Comparison of ENCODE assay signal across 10 cellular contexts in the genomic region with DNA sequence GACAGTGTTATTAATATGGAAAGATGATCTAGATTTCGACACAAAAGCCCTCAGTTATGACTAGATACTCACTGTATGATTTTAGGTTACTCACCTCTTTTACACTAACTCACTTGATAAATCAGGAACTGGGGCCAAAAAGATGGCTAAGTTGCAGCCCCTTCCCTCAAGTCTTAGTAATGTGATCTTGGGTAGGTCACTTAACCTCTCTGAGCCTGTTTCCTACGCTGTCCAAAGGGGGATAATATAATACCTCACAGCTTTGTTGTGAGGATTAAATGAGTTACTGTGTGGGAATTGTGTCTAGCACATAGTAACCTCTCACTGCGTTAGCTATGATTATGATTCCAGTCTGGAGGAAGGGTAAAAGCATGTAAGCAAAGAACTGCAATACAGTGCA. TPM values are rescaled to one million over a fixed set of nuclear protein-coding genes. Genes with fewer than 3 reads are reported as not detected.
A peak's percentile ranks its signal among the peaks of the same experiment; 100 is the strongest.
DNase-seq lines count a peak whose midpoint lies in the region; ATAC-seq, FAIRE-seq and TF ChIP-seq lines count a peak whose summit lies in the region.
"Had no signal": no experiment of that assay in that cellular context is flagged by ENCODE, and none has a peak within 500 bp of the region (broad histone marks: within the 10 kb centered on the region; RNA-seq: fewer than 3 reads in every experiment).

No MANE protein-coding gene starts in this region.

- WGBS in HepG2 (ENCODE audit: low lambda C conversion rate) = 97% methylated on average over 3 of the region's 3 CpGs
- WGBS in right lobe of liver (ENCODE audit: insufficient coverage, low coverage, low lambda C conversion rate, missing lambda C conversion rate) = 79% methylated on average over 3 of the region's 3 CpGs

- H3K9me3 ChIP-seq in HepG2 (ENCODE audit: low read length) = no peaks in the 10 kb centered on the region; the same call in 1 of the 2 replicates
- H3K9me3 ChIP-seq in right lobe of liver = no peaks in the 10 kb centered on the region
- H3K9me3 ChIP-seq in iPS-18a (ENCODE audit: control insufficient read depth, low read depth, low read length) = no peaks in the 10 kb centered on the region
- H3K9me3 ChIP-seq: testis had no signal

- TF ChIP-seq CTCF in HepG2 (CRISPR knock-in tag; IDR thresholded peaks at IDR 0.05) (no peak), right lobe of liver (IDR thresholded peaks at IDR 0.05) (no peak), WTC11 (IDR thresholded peaks at IDR 0.05) (no peak)

- DNase-seq in HepG2 (ENCODE audit: low spot score) = no peak
- DNase-seq in right lobe of liver = no peak
- no peak for DNase-seq in WTC11 (ENCODE audit: low spot score)
- DNase-seq in NOMO-1 treated with DMSO at 0.1 percent for 48 hours (lab: John Stamatoyannopoulos, UW; ENCODE audit: unreplicated experiment) = no peak
- no peak for DNase-seq in NCI-H2081 treated with DMSO at 0.1 percent for 48 hours (lab: John Stamatoyannopoulos, UW)
- DNase-seq in stimulated activated CD4-positive, alpha-beta T cell treated with anti-CD3 and anti-CD28 coated beads, Interleukin-4, amount 100 ng/mL, for 24 hours = no peak
- DNase-seq: NCI-H226, testis had no signal

- H3K27ac ChIP-seq in HepG2 (ENCODE audit: extremely low read length, insufficient read depth, low read length) (no peak overlapping the region), right lobe of liver (no peak overlapping the region), iPS-18a (ENCODE audit: low read length) (no peak overlapping the region)

- POLR2A ChIA-PET in HepG2 (lab: Yijun Ruan, JAX) (interaction anchor here (1.8 to 2.8 kb wide), 3 partner anchors 8 to 62 kb away, joined by 4 to 23 read pairs (median 8); no protein-coding TSS in a partner anchor), WTC11 (lab: Charles Lee) (no interaction called here)

- no peak for FAIRE-seq in HepG2 (lab: Jason Lieb, UNC)

- peak overlapping the region; percentile 93 for H3K4me2 ChIP-seq in HepG2 (ENCODE audit: low read depth, low read length)

- CTCF ChIA-PET in HepG2 (lab: Yijun Ruan, JAX; ENCODE audit: low intra/inter-chr PET ratio, low total read pairs) = no interaction called here
- CTCF ChIA-PET in WTC11 (lab: Charles Lee) = interaction anchor here (1.0 to 2.4 kb wide), 4 partner anchors 12 to 41 kb away, joined by 3 to 8 read pairs (median 5); no protein-coding TSS in a partner anchor

- H3K27me3 ChIP-seq in HepG2 (ENCODE audit: control insufficient read depth in 1 of 2, insufficient read depth in 2 of 2, low read length in 2 of 2) (no peaks in the 10 kb centered on the region; a peak in 1 of 5 replicates), right lobe of liver (no peaks in the 10 kb centered on the region), iPS-18a (ENCODE audit: control insufficient read depth, insufficient read depth, low read length) (no peaks in the 10 kb centered on the region)
- H3K27me3 ChIP-seq: testis had no signal

- peaks cover 69% of the 10 kb centered on the region for H3K4me1 ChIP-seq in HepG2 (ENCODE audit: insufficient read depth, low read length)
- H3K4me1 ChIP-seq in right lobe of liver = peaks cover 0 to 35% (median 6%) of the 10 kb centered on the region in 4 donors
- H3K4me1 ChIP-seq in iPS-18a (ENCODE audit: control insufficient read depth, low read depth, low read length) = peaks cover 23% of the 10 kb centered on the region

- peak overlapping the region; percentile 94 for H3K4me3 Mint-ChIP-seq in WTC11

- intact Hi-C loops in HepG2 (cut with micrococcal nuclease; ENCODE audit: unreplicated experiment) (no loop called here), right lobe of liver (cut with DNase I) (no loop called here)

- TF ChIP-seq EP300 in HepG2 (IDR thresholded peaks at IDR 0.05; ENCODE audit: low read depth in 2 of 2, low read length in 2 of 2) = no peak
- no peak for TF ChIP-seq EP300 in HepG2 (CRISPR knock-in tag; IDR thresholded peaks at IDR 0.05; ENCODE audit: borderline replicate concordance)

- H3K4me3 ChIP-seq in HepG2 (replicated peaks in 1 of 3; ENCODE audit: insufficient read depth in 1 of 3, low read depth in 2 of 3, low read length in 3 of 3) (peak overlapping the region; percentile 75 to 99 (median 85); a peak in 3 of 6 replicates), right lobe of liver (no peak overlapping the region), iPS-18a (ENCODE audit: low read length) (peak overlapping the region; percentile 85)

- no peak for TF ChIP-seq RAD21 in HepG2 (CRISPR knock-in tag; IDR thresholded peaks at IDR 0.05)

- H3K9ac ChIP-seq in HepG2 (ENCODE audit: insufficient read depth, low read depth, low read length) (peak overlapping the region; percentile 98), iPS-18a (ENCODE audit: low read length) (peak overlapping the region; percentile 93)

- H3K4me1 Mint-ChIP-seq in WTC11 = peaks cover 50% of the 10 kb centered on the region

- no peaks in the 10 kb centered on the region for H3K27me3 Mint-ChIP-seq in WTC11 (ENCODE audit: low read depth)

- H3K27ac Mint-ChIP-seq in WTC11 = peak overlapping the region; percentile 52; the same call in 1 of the 2 replicates

- no peak for TF ChIP-seq POLR2A in HepG2 (IDR thresholded peaks at IDR 0.05; ENCODE audit: insufficient read depth in 1 of 2, low read depth in 2 of 2, low read length in 2 of 2)
- TF ChIP-seq POLR2A in right lobe of liver (IDR thresholded peaks at IDR 0.05) = no peak

- no peak overlapping the region for H2AFZ ChIP-seq in HepG2 (ENCODE audit: low read length)

- in situ Hi-C loops in HepG2 (cut with HindIII; ENCODE audit: extremely low pct_ligation_motif_present, low pct_unique_long_range_greater_than_20kb) = no loop called here

- H3K36me3 Mint-ChIP-seq in WTC11 = peaks cover 12% of the 10 kb centered on the region

- BruUV-seq in HepG2 (replicated peaks; lab: Mats Ljungman, UMichigan) = no TSS peak

- ATAC-seq in HepG2 = no peak
- no peak for ATAC-seq in right lobe of liver
- ATAC-seq in WTC11 = no peak
- no peak for ATAC-seq in activated CD4-positive, CD25-positive, alpha-beta regulatory T cell treated with anti-CD3 and anti-CD28 coated beads, Interleukin-2, amount 50 U/mL, for 24 hours

- H3K79me2 ChIP-seq in HepG2 (ENCODE audit: insufficient read depth, low read length) = peaks cover 96% of the 10 kb centered on the region

- no peaks in the 10 kb centered on the region; the same call in 1 of the 2 replicates for H4K20me1 ChIP-seq in HepG2 (ENCODE audit: insufficient read depth, low read length)

- no peaks in the 10 kb centered on the region for H3K9me3 Mint-ChIP-seq in WTC11

- H3K36me3 ChIP-seq in HepG2 (replicated peaks in 1 of 2; ENCODE audit: control insufficient read depth in 1 of 2, insufficient read depth in 2 of 2, low read length in 2 of 2) (peaks cover 3 to 26% of the 10 kb centered on the region in 2 experiments), right lobe of liver (no peaks in the 10 kb centered on the region), iPS-18a (ENCODE audit: control insufficient read depth, low read depth, low read length) (peaks cover 14% of the 10 kb centered on the region)

RNA-seq across cellular contexts. Expression of gene TTI1, which starts 1.3 kb away (rescaled TPM):
- 39.8 and 51.7 TPM in 2 replicates for total RNA-seq in HepG2 (2016; rRNA removed; fragmentation: Illumina TruSeq; extraction: Trizol)
- 4.3 and 5.3 TPM in 2 replicates for total RNA-seq in HepG2 (2016; cell fraction: cytosol; rRNA removed; fragmentation: Illumina TruSeq; extraction: Trizol; ENCODE audit: low read depth)
- 39.0 and 48.3 TPM in 2 replicates for total RNA-seq in HepG2 (2016; cell fraction: insoluble cytoplasmic fraction; rRNA removed; fragmentation: Illumina TruSeq; extraction: Trizol)
- 12.1 and 12.8 TPM in 2 replicates for total RNA-seq in HepG2 (2016; cell fraction: membrane; rRNA removed; fragmentation: Illumina TruSeq; extraction: Trizol)
- total RNA-seq in HepG2 (2016; cell fraction: nucleus; rRNA removed; fragmentation: Illumina TruSeq; extraction: Trizol) = 53.4 and 63.7 TPM in 2 replicates
- 21.5 and 22.9 TPM in 2 replicates for polyA plus RNA-seq in HepG2 (2011; rRNA removed)
- polyA plus RNA-seq in HepG2 (2011; cell fraction: cytosol; rRNA removed) = 15.4 and 16.2 TPM in 2 replicates
- 16.1 and 18.5 TPM in 2 replicates for polyA plus RNA-seq in HepG2 (2011; cell fraction: nucleus; rRNA removed)
- polyA plus RNA-seq in HepG2 (2012) = 15.4 and 20.9 TPM in 2 replicates
- 2.1 and 2.4 TPM in 2 replicates for polyA plus RNA-seq in HepG2 (2016; cell fraction: cytosol; fragmentation: Illumina TruSeq; extraction: Trizol; ENCODE audit: low read depth)
- polyA plus RNA-seq in HepG2 (2016; cell fraction: insoluble cytoplasmic fraction; fragmentation: Illumina TruSeq; extraction: Trizol; ENCODE audit: low read depth) = 23.2 and 30.3 TPM in 2 replicates
- polyA plus RNA-seq in HepG2 (2016; cell fraction: membrane; fragmentation: Illumina TruSeq; extraction: Trizol; ENCODE audit: low read depth) = 3.8 and 4.7 TPM in 2 replicates
- polyA plus RNA-seq in HepG2 (2016; cell fraction: nucleus; fragmentation: Illumina TruSeq; extraction: Trizol; ENCODE audit: insufficient read depth, low read depth) = 32.5 and 34.5 TPM in 2 replicates
- 67.8 and 87.6 TPM in 2 replicates for polyA minus RNA-seq in HepG2 (2011; rRNA and poly(A)+ RNA removed; ENCODE audit: low replicate concordance)
- 20.3 and 23.7 TPM in 2 replicates for polyA minus RNA-seq in HepG2 (2011; cell fraction: cytosol; rRNA and poly(A)+ RNA removed)
- 72.5 and 93.6 TPM in 2 replicates for polyA minus RNA-seq in HepG2 (2011; cell fraction: nucleus; rRNA and poly(A)+ RNA removed)
- 10 to 100 TPM in 4 of 6 experiments, 1 to 10 TPM in 2; 8.6 to 14.3 (median 11.3) TPM for total RNA-seq in right lobe of liver
- total RNA-seq in WTC11 (2021) = 42.8 to 43.5 TPM (median 43.4 TPM) in 3 replicates

RNA-seq across cellular contexts. Expression of gene RPRD1B, which starts 1.6 kb away (rescaled TPM):
- total RNA-seq in HepG2 (2016; rRNA removed; fragmentation: Illumina TruSeq; extraction: Trizol) (41.5 and 45.6 TPM in 2 replicates), right lobe of liver (100 to 1,000 TPM in 1 of 6 experiments, 10 to 100 TPM in 5; 25.0 to 153 (median 37.9) TPM), WTC11 (2021) (21.4 to 25.5 TPM (median 21.5 TPM) in 3 replicates)
- 88.9 and 116 TPM in 2 replicates for total RNA-seq in HepG2 (2016; cell fraction: cytosol; rRNA removed; fragmentation: Illumina TruSeq; extraction: Trizol; ENCODE audit: low read depth)
- 39.5 and 44.6 TPM in 2 replicates for total RNA-seq in HepG2 (2016; cell fraction: insoluble cytoplasmic fraction; rRNA removed; fragmentation: Illumina TruSeq; extraction: Trizol)
- total RNA-seq in HepG2 (2016; cell fraction: membrane; rRNA removed; fragmentation: Illumina TruSeq; extraction: Trizol) = 25.9 and 26.4 TPM in 2 replicates
- total RNA-seq in HepG2 (2016; cell fraction: nucleus; rRNA removed; fragmentation: Illumina TruSeq; extraction: Trizol) = 54.7 and 73.0 TPM in 2 replicates
- polyA plus RNA-seq in HepG2 (2011; rRNA removed) = 29.7 and 31.1 TPM in 2 replicates
- 16.3 and 23.0 TPM in 2 replicates for polyA plus RNA-seq in HepG2 (2011; cell fraction: cytosol; rRNA removed)
- 23.9 and 28.8 TPM in 2 replicates for polyA plus RNA-seq in HepG2 (2011; cell fraction: nucleus; rRNA removed)
- polyA plus RNA-seq in HepG2 (2012) = 25.6 and 28.2 TPM in 2 replicates
- polyA plus RNA-seq in HepG2 (2016; cell fraction: cytosol; fragmentation: Illumina TruSeq; extraction: Trizol; ENCODE audit: low read depth) = 1.9 and 2.1 TPM in 2 replicates
- 40.0 and 47.0 TPM in 2 replicates for polyA plus RNA-seq in HepG2 (2016; cell fraction: insoluble cytoplasmic fraction; fragmentation: Illumina TruSeq; extraction: Trizol; ENCODE audit: low read depth)
- 7.1 and 7.5 TPM in 2 replicates for polyA plus RNA-seq in HepG2 (2016; cell fraction: membrane; fragmentation: Illumina TruSeq; extraction: Trizol; ENCODE audit: low read depth)
- polyA plus RNA-seq in HepG2 (2016; cell fraction: nucleus; fragmentation: Illumina TruSeq; extraction: Trizol; ENCODE audit: insufficient read depth, low read depth) = 61.9 and 76.1 TPM in 2 replicates
- 39.2 and 72.4 TPM in 2 replicates for polyA minus RNA-seq in HepG2 (2011; rRNA and poly(A)+ RNA removed; ENCODE audit: low replicate concordance)
- 36.2 and 48.9 TPM in 2 replicates for polyA minus RNA-seq in HepG2 (2011; cell fraction: cytosol; rRNA and poly(A)+ RNA removed)
- 98.0 and 104 TPM in 2 replicates for polyA minus RNA-seq in HepG2 (2011; cell fraction: nucleus; rRNA and poly(A)+ RNA removed)

Comparison
In these comparisons a context has a peak if more than half of its experiments do, and no peak if none do; other contexts are left out.
1. H3K4me3 ChIP-seq: peak in HepG2 (3 of 3) and iPS-18a (single experiment); none in right lobe of liver (0 of 3).